In the genomic region with DNA sequence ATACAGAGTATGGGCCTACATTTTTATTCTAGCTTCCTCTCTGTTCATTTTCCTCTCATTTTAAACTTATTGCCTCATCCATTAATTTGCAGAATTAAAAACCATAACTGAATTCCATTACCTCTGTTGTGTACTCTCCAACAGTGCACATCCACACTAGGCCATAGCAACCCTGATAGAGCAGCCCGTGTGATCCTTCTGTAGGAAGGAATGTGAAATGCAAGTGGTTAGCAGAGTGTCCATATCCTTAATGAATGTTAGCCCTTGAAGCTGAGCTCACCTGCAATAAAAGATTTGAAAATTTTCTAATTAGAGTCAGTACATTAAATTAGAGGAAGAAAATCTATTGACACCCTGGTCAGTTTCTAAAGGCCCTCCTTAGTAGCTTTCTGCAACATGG, we compare ENCODE assay signal across 14 cellular contexts. TPM values are rescaled to one million over a fixed set of nuclear protein-coding genes. Genes with fewer than 3 reads are reported as not detected.
A peak's percentile ranks its signal among the peaks of the same experiment; 100 is the strongest.
DNase-seq lines count a peak whose midpoint lies in the region; ATAC-seq and TF ChIP-seq lines count a peak whose summit lies in the region.
"Had no signal": no experiment of that assay in that cellular context is flagged by ENCODE, and none has a peak within 500 bp of the region (broad histone marks: within the 10 kb centered on the region; RNA-seq: fewer than 3 reads in every experiment).

No MANE protein-coding gene starts in this region.

- BruUV-seq in Caco-2 (replicated peaks; lab: Mats Ljungman, UMichigan): no TSS peak

- no peak overlapping the region for H3K27ac ChIP-seq in mesendoderm (ENCODE audit: low read depth, low read length)
- H3K27ac ChIP-seq: lower lobe of right lung, suprapubic skin had no signal

- H3K36me3 ChIP-seq in Caco-2 (ENCODE audit: control insufficient read depth, insufficient read depth, low read length): no peaks in the 10 kb centered on the region
- no peaks in the 10 kb centered on the region for H3K36me3 ChIP-seq in mesendoderm (ENCODE audit: control insufficient read depth, insufficient read depth, low read length)
- H3K36me3 ChIP-seq: lower lobe of right lung, suprapubic skin had no signal

- no peak overlapping the region for H4K5ac ChIP-seq in mesendoderm (ENCODE audit: low read length)

- H3K4me3 ChIP-seq in Caco-2 (ENCODE audit: low read depth, low read length): no peak overlapping the region
- no peak overlapping the region for H3K4me3 ChIP-seq in cardiac fibroblast (replicated peaks in 1 of 2; ENCODE audit: low read depth in 2 of 2, low read length in 2 of 2)
- H3K4me3 ChIP-seq in mesendoderm (ENCODE audit: low read length): no peak overlapping the region
- H3K4me3 ChIP-seq: lower lobe of right lung, suprapubic skin had no signal

- no peaks in the 10 kb centered on the region for H3K9me3 ChIP-seq in Caco-2
- H3K9me3 ChIP-seq: lower lobe of right lung, suprapubic skin had no signal

- H2BK120ac ChIP-seq in mesendoderm (ENCODE audit: low read depth, low read length): no peak overlapping the region

- peaks cover 5% of the 10 kb centered on the region for H3K27me3 Mint-ChIP-seq in Caco-2 (ENCODE audit: insufficient read depth, unreplicated experiment)

- no peak overlapping the region for H2AK5ac ChIP-seq in mesendoderm (ENCODE audit: low read length)

- H3K27me3 ChIP-seq in Caco-2 (replicated peaks; ENCODE audit: control insufficient read depth, insufficient read depth, low read length) (no peaks in the 10 kb centered on the region), mesendoderm (ENCODE audit: insufficient read depth, low read length, poor library complexity) (peaks cover 3% of the 10 kb centered on the region)

- H3K79me2 ChIP-seq in mesendoderm (ENCODE audit: control insufficient read depth, insufficient read depth, low read length): no peaks in the 10 kb centered on the region

- H3K4ac ChIP-seq in mesendoderm (ENCODE audit: low read depth, low read length): no peak overlapping the region

- TF ChIP-seq RAD21 in Ishikawa (IDR thresholded peaks at IDR 0.05; ENCODE audit: low read depth): no peak

- H3K56ac ChIP-seq in mesendoderm (ENCODE audit: low read length): no peak overlapping the region

- DNase-seq in Caco-2: peak in 1 of 2 experiments; percentile 22
- no peak for DNase-seq in cardiac fibroblast (ENCODE audit: low read depth in 2 of 2)
- peak; percentile 52 for DNase-seq in mesendoderm
- DNase-seq in NCI-H345 (lab: John Stamatoyannopoulos, UW): no peak
- no peak for DNase-seq in NCI-H2081 (lab: John Stamatoyannopoulos, UW)
- DNase-seq: activated naive CD4-positive, alpha-beta T cell treated with anti-CD3 and anti-CD28 coated beads, Interleukin-2, amount 10 ng/mL, durations not matched to agents 7 days and 5 days; caudate nucleus; lower lobe of right lung; NCI-H1105 treated with DMSO at 0.1 percent for 48 hours; NCI-H510A treated with DMSO at 0.1 percent for 48 hours had no signal

- TF ChIP-seq CTCF in Caco-2 (IDR thresholded peaks at IDR 0.05; ENCODE audit: insufficient read depth in 1 of 2, low read depth in 1 of 2, low read length in 1 of 2, severe bottlenecking in 1 of 2, unreplicated experiment in 1 of 2) (peak; percentile 33 to 41), cardiac fibroblast (IDR thresholded peaks at IDR 0.05; ENCODE audit: low read depth, low read length) (peak; percentile 16)

- CTCF ChIA-PET in Caco-2 (lab: Charles Lee): no interaction called here

- H3K4me1 ChIP-seq in Caco-2 (no peaks in the 10 kb centered on the region), mesendoderm (ENCODE audit: control insufficient read depth, low read depth, low read length) (peaks cover under 1% of the 10 kb centered on the region)
- H3K4me1 ChIP-seq: lower lobe of right lung had no signal

- no peak overlapping the region for H3K18ac ChIP-seq in mesendoderm (ENCODE audit: low read length)

- no peak overlapping the region for H2BK5ac ChIP-seq in mesendoderm (ENCODE audit: low read length)

- no peak overlapping the region for H3K4me2 ChIP-seq in mesendoderm (ENCODE audit: low read length)

- H3K79me1 ChIP-seq in mesendoderm (ENCODE audit: low read length): no peaks in the 10 kb centered on the region

- no peak overlapping the region for H3K4me3 Mint-ChIP-seq in Caco-2 (ENCODE audit: unreplicated experiment)
- H3K4me3 Mint-ChIP-seq: activated naive CD4-positive, alpha-beta T cell treated with anti-CD3 and anti-CD28 coated beads, Interleukin-2, amount 10 ng/mL, durations not matched to agents 7 days and 5 days had no signal

- H3K27ac Mint-ChIP-seq in Caco-2 (ENCODE audit: unreplicated experiment): no peak overlapping the region
- H3K27ac Mint-ChIP-seq: activated naive CD4-positive, alpha-beta T cell treated with anti-CD3 and anti-CD28 coated beads, Interleukin-2, amount 10 ng/mL, durations not matched to agents 7 days and 5 days had no signal

- intact Hi-C loops in Caco-2 (cut with micrococcal nuclease; ENCODE audit: unreplicated experiment): no loop called here

- no peak overlapping the region for H3K9ac ChIP-seq in mesendoderm (ENCODE audit: low read length)

- no peaks in the 10 kb centered on the region for H3K9me3 Mint-ChIP-seq in Caco-2 (ENCODE audit: unreplicated experiment)

- ATAC-seq in GM19467 (IDR thresholded peaks at IDR 0.05; ENCODE audit: unreplicated experiment): no peak
- ATAC-seq: lower lobe of right lung had no signal

- TF ChIP-seq EP300 in Ishikawa (IDR thresholded peaks at IDR 0.05; ENCODE audit: borderline replicate concordance): no peak

- H3K36me3 Mint-ChIP-seq in Caco-2 (ENCODE audit: insufficient read depth, unreplicated experiment): no peaks in the 10 kb centered on the region
- H3K36me3 Mint-ChIP-seq: activated naive CD4-positive, alpha-beta T cell treated with anti-CD3 and anti-CD28 coated beads, Interleukin-2, amount 10 ng/mL, durations not matched to agents 7 days and 5 days had no signal

- H4K8ac ChIP-seq in mesendoderm (ENCODE audit: low read depth, low read length): no peak overlapping the region

- no peaks in the 10 kb centered on the region for H3K4me1 Mint-ChIP-seq in Caco-2 (ENCODE audit: low read depth, unreplicated experiment)
- H3K4me1 Mint-ChIP-seq: activated naive CD4-positive, alpha-beta T cell treated with anti-CD3 and anti-CD28 coated beads, Interleukin-2, amount 10 ng/mL, durations not matched to agents 7 days and 5 days had no signal

- no peak overlapping the region for H2BK15ac ChIP-seq in mesendoderm (replicated peaks; ENCODE audit: low read depth)

- no CpG with 5 or more reads among the region's 1 CpG for WGBS in mesendoderm (ENCODE audit: extremely low coverage, insufficient coverage, low lambda C conversion rate)

- POLR2A ChIA-PET in Caco-2 (lab: Charles Lee): no interaction called here

- H3K23ac ChIP-seq in mesendoderm (ENCODE audit: low read length): no peak overlapping the region

TF ChIP-seq in Ishikawa, 13 proteins besides CTCF, POLR2A, EP300 and RAD21:
- TF ChIP-seq, protein P1, sequence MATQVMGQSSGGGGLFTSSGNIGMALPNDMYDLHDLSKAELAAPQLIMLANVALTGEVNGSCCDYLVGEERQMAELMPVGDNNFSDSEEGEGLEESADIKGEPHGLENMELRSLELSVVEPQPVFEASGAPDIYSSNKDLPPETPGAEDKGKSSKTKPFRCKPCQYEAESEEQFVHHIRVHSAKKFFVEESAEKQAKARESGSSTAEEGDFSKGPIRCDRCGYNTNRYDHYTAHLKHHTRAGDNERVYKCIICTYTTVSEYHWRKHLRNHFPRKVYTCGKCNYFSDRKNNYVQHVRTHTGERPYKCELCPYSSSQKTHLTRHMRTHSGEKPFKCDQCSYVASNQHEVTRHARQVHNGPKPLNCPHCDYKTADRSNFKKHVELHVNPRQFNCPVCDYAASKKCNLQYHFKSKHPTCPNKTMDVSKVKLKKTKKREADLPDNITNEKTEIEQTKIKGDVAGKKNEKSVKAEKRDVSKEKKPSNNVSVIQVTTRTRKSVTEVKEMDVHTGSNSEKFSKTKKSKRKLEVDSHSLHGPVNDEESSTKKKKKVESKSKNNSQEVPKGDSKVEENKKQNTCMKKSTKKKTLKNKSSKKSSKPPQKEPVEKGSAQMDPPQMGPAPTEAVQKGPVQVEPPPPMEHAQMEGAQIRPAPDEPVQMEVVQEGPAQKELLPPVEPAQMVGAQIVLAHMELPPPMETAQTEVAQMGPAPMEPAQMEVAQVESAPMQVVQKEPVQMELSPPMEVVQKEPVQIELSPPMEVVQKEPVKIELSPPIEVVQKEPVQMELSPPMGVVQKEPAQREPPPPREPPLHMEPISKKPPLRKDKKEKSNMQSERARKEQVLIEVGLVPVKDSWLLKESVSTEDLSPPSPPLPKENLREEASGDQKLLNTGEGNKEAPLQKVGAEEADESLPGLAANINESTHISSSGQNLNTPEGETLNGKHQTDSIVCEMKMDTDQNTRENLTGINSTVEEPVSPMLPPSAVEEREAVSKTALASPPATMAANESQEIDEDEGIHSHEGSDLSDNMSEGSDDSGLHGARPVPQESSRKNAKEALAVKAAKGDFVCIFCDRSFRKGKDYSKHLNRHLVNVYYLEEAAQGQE (IDR thresholded peaks at IDR 0.05; ENCODE audit: low read depth): no peak
- TF ChIP-seq TCF12 (IDR thresholded peaks at IDR 0.05; ENCODE audit: low read depth) (no peak), YY1 (IDR thresholded peaks at IDR 0.05; ENCODE audit: low read depth) (no peak), ZBTB7A (IDR thresholded peaks at IDR 0.05; ENCODE audit: low read depth) (no peak), TEAD4 (IDR thresholded peaks at IDR 0.05) (0 out of 2 replicates have a peak, but pooled peaks have one; percentile 32)

RNA-seq across cellular contexts. Expression of gene GRIK2, which starts 6.5 kb away (rescaled TPM):
- total RNA-seq in Caco-2 (2022): 0.29 TPM in 1 of 2 replicates, not detected in the other
- polyA plus RNA-seq in mesendoderm (2013, experiment 1 of 2): 0.59 TPM
- polyA plus RNA-seq in mesendoderm (2013, experiment 2 of 2): 0.64 TPM
- total RNA-seq: endothelial cell of umbilical vein had no signal
- polyA plus RNA-seq: endothelial cell of umbilical vein had no signal
